In genomic region chr3:53597136-53597915, GRCh38 we compare ENCODE assay signal across 3 cellular contexts.
TF ChIP-seq lines count a peak whose summit lies in the region.

No MANE protein-coding gene starts in this region.

TF ChIP-seq in SK-N-SH, 30 proteins besides CTCF, POLR2A, EP300 and RAD21 (continued from another document):
- TF ChIP-seq MEF2A (IDR thresholded peaks at IDR 0.05; ENCODE audit: borderline replicate concordance, low read depth) (no peak), MAX (IDR thresholded peaks at IDR 0.05; ENCODE audit: low read depth) (no peak), GATA2 (CRISPR knock-in tag; IDR thresholded peaks at IDR 0.05) (no peak), NRF1 (IDR thresholded peaks at IDR 0.05; ENCODE audit: low read depth, low read length) (no peak), REST (IDR thresholded peaks at IDR 0.05; ENCODE audit: low read depth, low read length) (no peak), USF1 (IDR thresholded peaks at IDR 0.05; ENCODE audit: borderline replicate concordance, low read depth) (no peak), RFX5 (IDR thresholded peaks at IDR 0.05; ENCODE audit: low read length) (no peak)

TF ChIP-seq in SK-N-SH treated with all-trans-retinoic acid at 6 μM for 48 hours, 23 proteins besides CTCF, POLR2A, EP300 and RAD21 (continued from another document):
- TF ChIP-seq ZNF70 (CRISPR knock-in tag; IDR thresholded peaks at IDR 0.05) (no peak), GLIS3 (CRISPR knock-in tag; IDR thresholded peaks at IDR 0.05) (no peak), CSDC2 (CRISPR knock-in tag; IDR thresholded peaks at IDR 0.05) (no peak), ISL1 (CRISPR knock-in tag; IDR thresholded peaks at IDR 0.05) (no peak), SNAI2 (CRISPR knock-in tag; IDR thresholded peaks at IDR 0.05) (no peak)

TF ChIP-seq in GM23338, 12 proteins besides CTCF, POLR2A, EP300 and RAD21 (continued from another document):
- no peak for TF ChIP-seq ZNF462 (CRISPR knock-in tag; IDR thresholded peaks at IDR 0.05)
- no peak for TF ChIP-seq JUNB (IDR thresholded peaks at IDR 0.05; ENCODE audit: unreplicated experiment)
- no peak for TF ChIP-seq NANOG (IDR thresholded peaks at IDR 0.05; ENCODE audit: borderline replicate concordance)
- TF ChIP-seq CREB1 (CRISPR knock-in tag; IDR thresholded peaks at IDR 0.05; ENCODE audit: low read depth), result no peak
- TF ChIP-seq EZH2 (IDR thresholded peaks at IDR 0.05; ENCODE audit: low read depth, unreplicated experiment), result no peak
- TF ChIP-seq ZNF331 (CRISPR knock-in tag; IDR thresholded peaks at IDR 0.05; ENCODE audit: low read depth), result no peak
